ENCODE assay signal across 10 cellular contexts in genomic region chr13:25752957-25753540, GRCh38.
DNase-seq lines count a peak whose midpoint lies in the region; ATAC-seq, FAIRE-seq and TF ChIP-seq lines count a peak whose summit lies in the region.
"Had no signal": no experiment of that assay in that cellular context is flagged by ENCODE, and none has a peak within 500 bp of the region (broad histone marks: within the 10 kb centered on the region; RNA-seq: fewer than 3 reads in every experiment).

No MANE protein-coding gene starts in this region.

- no peaks in the 10 kb centered on the region for H3K36me3 ChIP-seq in breast epithelium
- H3K36me3 ChIP-seq in adipocyte (ENCODE audit: control insufficient read depth, insufficient read depth, low read length, severe bottlenecking): no peaks in the 10 kb centered on the region
- no peaks in the 10 kb centered on the region for H3K36me3 ChIP-seq in keratinocyte (ENCODE audit: control insufficient read depth in 2 of 2, extremely low read depth in 1 of 2, insufficient read depth in 2 of 2, low read length in 2 of 2)
- H3K36me3 ChIP-seq in aorta (ENCODE audit: control insufficient read depth in 1 of 2, insufficient read depth in 2 of 2, low read length in 1 of 2): no peaks in the 10 kb centered on the region

- no peaks in the 10 kb centered on the region for H3K9me3 ChIP-seq in breast epithelium
- H3K9me3 ChIP-seq in adipocyte (ENCODE audit: control insufficient read depth, low read length): no peaks in the 10 kb centered on the region
- no peaks in the 10 kb centered on the region for H3K9me3 ChIP-seq in keratinocyte (ENCODE audit: control insufficient read depth, low read depth, low read length)
- no peaks in the 10 kb centered on the region for H3K9me3 ChIP-seq in aorta (ENCODE audit: control insufficient read depth, low read length)

- H3K4me2 ChIP-seq in keratinocyte (ENCODE audit: control insufficient read depth, extremely low read depth, insufficient read depth, low read depth, low read length): peak overlapping the region; percentile 48

- WGBS in aorta, 2 donors: 27 to 30% methylated on average over 8 of the region's 8 CpGs

- no TSS peak for BruUV-seq in MCF 10A (replicated peaks; lab: Mats Ljungman, UMichigan)

- POLR2A ChIA-PET in MCF 10A (lab: Yijun Ruan, JAX): interaction anchor here (1.2 kb wide), 2 partner anchors 10 to 108 kb away, joined by 4 read pairs; no protein-coding TSS in a partner anchor

- H3K36me3 Mint-ChIP-seq in MCF 10A (ENCODE audit: insufficient read depth, unreplicated experiment): no peaks in the 10 kb centered on the region

- ATAC-seq in aorta (ENCODE audit: low FRiP score) (peak; percentile 90), HG03457 (IDR thresholded peaks at IDR 0.05; ENCODE audit: unreplicated experiment) (no peak)

- peak overlapping the region; percentile 76 for H2AFZ ChIP-seq in keratinocyte (ENCODE audit: control insufficient read depth, low read length)

- DNase-seq in MCF 10A (ENCODE audit: unreplicated experiment) (peak; percentile 88), breast epithelium (ENCODE audit: low spot score in 2 of 2) (no peak), adipocyte (ENCODE audit: low read depth) (peak; percentile 88), keratinocyte (ENCODE audit: low read depth, low spot score) (no peak), aorta (peak; percentile 78 to 79), NCI-H526 (lab: John Stamatoyannopoulos, UW) (no peak), NCI-H146 treated with DMSO at 0.1 percent for 48 hours (lab: John Stamatoyannopoulos, UW; ENCODE audit: unreplicated experiment) (no peak)

- peak; percentile 98 for FAIRE-seq in keratinocyte (lab: Jason Lieb, UNC)

- intact Hi-C loops in MCF 10A (cut with micrococcal nuclease): no loop called here
- intact Hi-C loops in breast epithelium (cut with DNase I; ENCODE audit: low total_unique reads): no loop called here
- intact Hi-C loops in aorta (cut with DNase I): no loop called here

- no peaks in the 10 kb centered on the region for H3K79me2 ChIP-seq in keratinocyte (ENCODE audit: control insufficient read depth, insufficient read depth, low read length)

- peak overlapping the region; percentile 64 for H3K27ac Mint-ChIP-seq in MCF 10A (ENCODE audit: low read depth, unreplicated experiment)
- H3K27ac Mint-ChIP-seq: dendritic cell treated with granulocyte-macrophage colony-stimulating factor and Interleukin-4, amounts not matched to agents 40 ng/mL and 50 ng/mL, for 4 days had no signal

- H3K9me3 Mint-ChIP-seq in MCF 10A (ENCODE audit: unreplicated experiment): no peaks in the 10 kb centered on the region
- H3K9me3 Mint-ChIP-seq: dendritic cell treated with granulocyte-macrophage colony-stimulating factor and Interleukin-4, amounts not matched to agents 40 ng/mL and 50 ng/mL, for 4 days had no signal

- CTCF ChIA-PET in MCF 10A (lab: Yijun Ruan, JAX): interaction anchor here (0.6 to 0.8 kb wide), 2 partner anchors 283 to 324 kb away, joined by 3 to 4 read pairs; no protein-coding TSS in a partner anchor

- dilution Hi-C loops in keratinocyte (cut with MboI; ENCODE audit: extremely low pct_ligation_motif_present, low sequenced_read_pairs): no loop called here

- H3K9me1 ChIP-seq in keratinocyte (ENCODE audit: control insufficient read depth, extremely low read depth, insufficient read depth, low read length): no peaks in the 10 kb centered on the region

- H3K4me1 Mint-ChIP-seq in MCF 10A (ENCODE audit: insufficient read depth, unreplicated experiment): peaks cover 18% of the 10 kb centered on the region

- H3K4me1 ChIP-seq in breast epithelium (no peaks in the 10 kb centered on the region), adipocyte (ENCODE audit: control insufficient read depth, insufficient read depth, low read length) (peaks cover 36% of the 10 kb centered on the region), keratinocyte (ENCODE audit: control insufficient read depth, extremely low read depth, insufficient read depth, low read length) (peaks cover 14% of the 10 kb centered on the region), aorta (ENCODE audit: control insufficient read depth in 1 of 2, insufficient read depth in 2 of 2, low read length in 2 of 2) (peaks cover 0 to 3% of the 10 kb centered on the region in 2 donors)

- TF ChIP-seq POLR2A in breast epithelium (IDR thresholded peaks at IDR 0.05): no peak

- H3K27ac ChIP-seq in breast epithelium: peak overlapping the region in 1 of 2 donors; percentile 55
- H3K27ac ChIP-seq in keratinocyte (ENCODE audit: control insufficient read depth, insufficient read depth, low read length): no peak overlapping the region
- no peak overlapping the region for H3K27ac ChIP-seq in aorta (ENCODE audit: low read depth in 1 of 2, low read length in 2 of 2)

- H3K9ac ChIP-seq in adipocyte (ENCODE audit: low read length): peak overlapping the region; percentile 34
- H3K9ac ChIP-seq in keratinocyte (ENCODE audit: control insufficient read depth, extremely low read depth, insufficient read depth, low read length): no peak overlapping the region

- no peaks in the 10 kb centered on the region for H4K20me1 ChIP-seq in keratinocyte (ENCODE audit: control insufficient read depth, extremely low read depth, insufficient read depth, low read length)

- H3K4me3 ChIP-seq in breast epithelium: no peak overlapping the region
- peak overlapping the region; percentile 26 for H3K4me3 ChIP-seq in adipocyte (ENCODE audit: low read length)
- H3K4me3 ChIP-seq in keratinocyte (ENCODE audit: control insufficient read depth in 2 of 3, extremely low read depth in 1 of 3, insufficient read depth in 2 of 3, low read depth in 1 of 3, low read length in 3 of 3): no peak overlapping the region
- no peak overlapping the region for H3K4me3 ChIP-seq in aorta (ENCODE audit: low read length in 2 of 2)
- H3K4me3 ChIP-seq: skin epidermis had no signal

- H3K27me3 Mint-ChIP-seq in MCF 10A (ENCODE audit: insufficient read depth, unreplicated experiment): no peaks in the 10 kb centered on the region

- H3K27me3 ChIP-seq in breast epithelium (no peaks in the 10 kb centered on the region), adipocyte (replicated peaks; ENCODE audit: control insufficient read depth, insufficient read depth, low read length) (peaks cover 2% of the 10 kb centered on the region), keratinocyte (ENCODE audit: control insufficient read depth, extremely low read depth, insufficient read depth, low read length) (no peaks in the 10 kb centered on the region), aorta (ENCODE audit: control insufficient read depth in 1 of 2, insufficient read depth in 2 of 2, low read length in 1 of 2) (no peaks in the 10 kb centered on the region)

- TF ChIP-seq CTCF in MCF 10A (IDR thresholded peaks at IDR 0.05; ENCODE audit: unreplicated experiment) (no peak), breast epithelium (IDR thresholded peaks at IDR 0.05) (no peak), keratinocyte (optimal IDR thresholded peaks at IDR 0.05 in 1 of 3, IDR thresholded peaks at IDR 0.05 in 1 of 3, conservative IDR thresholded peaks at IDR 0.05 in 1 of 3; ENCODE audit: extremely low read depth in 1 of 3, insufficient read depth in 2 of 3, low read length in 3 of 3) (no peak)

- no peak overlapping the region for H3K4me3 Mint-ChIP-seq in MCF 10A (ENCODE audit: unreplicated experiment)
- H3K4me3 Mint-ChIP-seq: dendritic cell treated with granulocyte-macrophage colony-stimulating factor and Interleukin-4, amounts not matched to agents 40 ng/mL and 50 ng/mL, for 4 days had no signal

Comparison
In these comparisons a context has a peak if more than half of its experiments do, and no peak if none do; other contexts are left out.
1. DNase-seq: peak in MCF 10A (single experiment), adipocyte (single experiment) and aorta (2 of 2); none in breast epithelium (0 of 2), keratinocyte (single experiment), NCI-H526 (0 of 2) and NCI-H146 treated with DMSO at 0.1 percent for 48 hours (single experiment).